In the genomic region with DNA sequence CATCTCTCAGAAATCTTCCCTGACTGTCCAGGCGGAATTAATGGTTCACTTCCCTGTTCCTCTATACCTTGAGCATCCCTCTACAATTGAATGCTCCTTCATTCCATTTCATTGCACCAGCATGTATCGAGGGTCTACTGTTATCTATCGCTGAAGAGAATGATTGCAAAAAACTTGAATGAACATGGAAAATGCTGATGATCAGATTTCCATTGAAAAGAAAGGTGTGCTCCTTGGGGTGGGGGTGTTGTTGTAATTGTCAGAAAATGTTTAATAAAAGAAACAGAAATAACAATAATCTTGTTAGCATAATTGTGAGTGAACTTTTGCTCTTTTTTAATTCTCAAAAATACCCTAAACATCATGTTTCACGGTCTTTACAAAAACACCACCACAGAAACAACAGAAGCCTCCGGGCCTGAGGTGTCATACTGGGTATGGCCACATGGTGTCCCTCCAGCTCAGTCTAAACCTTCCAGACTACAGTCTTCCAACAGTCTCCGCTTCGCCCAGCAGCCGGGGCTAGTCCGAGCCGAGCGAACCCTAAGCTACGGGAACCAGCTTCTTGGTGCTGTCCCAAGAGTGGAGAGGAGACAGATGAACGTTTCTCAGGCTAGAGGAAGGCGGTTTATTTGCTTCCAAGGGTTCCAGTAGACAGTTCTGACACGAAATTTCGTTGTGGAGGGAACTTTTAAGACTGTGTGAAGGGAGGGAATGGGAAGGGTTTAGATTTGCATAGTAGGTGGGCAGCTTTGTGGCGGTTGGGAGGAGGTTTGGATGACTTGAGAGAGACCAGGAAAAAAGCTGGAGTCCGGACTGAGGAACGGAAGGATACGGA, we compare ENCODE assay signal across 8 cellular contexts.
A peak's percentile ranks its signal among the peaks of the same experiment; 100 is the strongest.
DNase-seq lines count a peak whose midpoint lies in the region; ATAC-seq and TF ChIP-seq lines count a peak whose summit lies in the region.

No MANE protein-coding gene starts in this region.

- intact Hi-C loops in colonic mucosa (cut with DNase I), result loop anchor here (2.0 to 10.0 kb wide), 3 partner anchors 76 to 841 kb away; a partner anchor contains a TSS
- intact Hi-C loops in left colon (cut with DNase I, micrococcal nuclease), result loop anchor here in 1 of 2 donors (10.0 kb wide), 1 partner anchor 139 kb away; no protein-coding TSS in a partner anchor

- peak; percentile 97 for TF ChIP-seq CTCF in colonic mucosa (IDR thresholded peaks at IDR 0.05)

- DNase-seq in AG08395 (ENCODE audit: low spot score) (peak; percentile 92), NCI-H226 (peak; percentile 93), colonic mucosa (peak; percentile 94), left colon (peak; percentile 91 to 92)
- peak; percentile 73 to 82 for DNase-seq in activated CD4-positive, alpha-beta T cell treated with anti-CD3 and anti-CD28 coated beads for 4 hours
- peak; percentile 83 for DNase-seq in stimulated activated CD4-positive, alpha-beta T cell treated with anti-CD3 and anti-CD28 coated beads, Interleukin-1b, Interleukin-23, amount 100 ng/mL, for 48 hours

- H3K9ac ChIP-seq in colonic mucosa (ENCODE audit: low read depth in 2 of 2, low read length in 2 of 2), result peak overlapping the region; percentile 61 to 73

- H3K9me3 ChIP-seq in colonic mucosa, result no peaks in the 10 kb centered on the region

- H3K36me3 ChIP-seq in colonic mucosa, result no peaks in the 10 kb centered on the region

- H3K27ac ChIP-seq in colonic mucosa, result peak overlapping the region; percentile 82

- peak overlapping the region; percentile 21 for H3K4me3 ChIP-seq in colonic mucosa

- no peaks in the 10 kb centered on the region for H3K4me1 ChIP-seq in colonic mucosa

- peak; percentile 86 for ATAC-seq in GM18868 (IDR thresholded peaks at IDR 0.05; ENCODE audit: unreplicated experiment)
- peak; percentile 81 for ATAC-seq in HG03196 (IDR thresholded peaks at IDR 0.05; ENCODE audit: unreplicated experiment)
- ATAC-seq in left colon, result peak; percentile 72

- H3K27me3 ChIP-seq in colonic mucosa, result peaks cover 3% of the 10 kb centered on the region

Comparison
In these comparisons a context has a peak if more than half of its experiments do, and no peak if none do; other contexts are left out.
1. Peak in every context shown above with its lines: DNase-seq, ATAC-seq, H3K4me3 ChIP-seq and H3K27ac ChIP-seq.